In the genomic region with DNA sequence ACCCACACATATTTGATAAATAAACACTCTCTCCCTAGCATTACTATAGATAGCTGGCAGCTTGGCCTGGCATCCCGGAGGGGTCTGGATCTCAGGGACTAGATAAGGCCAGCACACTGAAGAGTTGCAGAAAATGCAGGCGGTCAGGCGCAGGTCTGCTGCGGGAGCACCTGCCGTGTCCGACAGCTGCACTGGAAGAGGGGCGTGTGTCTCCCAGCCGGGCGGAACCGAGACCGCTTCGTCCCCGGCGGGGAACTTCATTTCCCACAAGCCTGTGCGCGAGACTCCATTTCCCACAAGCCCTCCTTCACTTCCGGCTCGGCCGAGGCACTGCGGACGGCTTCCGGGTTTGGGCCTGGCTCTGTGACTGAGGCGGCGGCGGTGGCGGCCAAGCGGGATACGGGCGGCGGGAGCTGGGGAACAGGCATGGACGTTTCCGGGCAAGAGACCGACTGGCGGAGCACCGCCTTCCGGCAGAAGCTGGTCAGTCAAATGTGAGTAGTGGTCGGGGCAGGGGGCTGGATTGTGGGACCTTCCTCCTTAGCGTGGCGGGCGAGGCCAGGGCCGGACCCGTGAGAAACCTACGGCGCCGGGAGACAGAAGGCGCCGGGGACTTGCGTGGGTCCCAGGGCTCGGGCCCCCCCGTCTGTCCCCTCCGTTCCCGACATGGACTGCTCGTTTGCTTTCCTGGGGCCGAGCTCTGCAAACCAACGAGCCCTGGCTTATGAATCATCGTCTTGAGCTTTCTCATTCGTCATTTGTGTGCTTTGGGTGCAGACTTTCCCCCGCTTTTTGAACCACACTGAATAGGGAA, we compare ENCODE assay signal across 8 cellular contexts. TPM values are rescaled to one million over a fixed set of nuclear protein-coding genes. Genes with fewer than 3 reads are reported as not detected.
A peak's percentile ranks its signal among the peaks of the same experiment; 100 is the strongest.
DNase-seq lines count a peak whose midpoint lies in the region; ATAC-seq, FAIRE-seq and TF ChIP-seq lines count a peak whose summit lies in the region.

A gene with protein sequence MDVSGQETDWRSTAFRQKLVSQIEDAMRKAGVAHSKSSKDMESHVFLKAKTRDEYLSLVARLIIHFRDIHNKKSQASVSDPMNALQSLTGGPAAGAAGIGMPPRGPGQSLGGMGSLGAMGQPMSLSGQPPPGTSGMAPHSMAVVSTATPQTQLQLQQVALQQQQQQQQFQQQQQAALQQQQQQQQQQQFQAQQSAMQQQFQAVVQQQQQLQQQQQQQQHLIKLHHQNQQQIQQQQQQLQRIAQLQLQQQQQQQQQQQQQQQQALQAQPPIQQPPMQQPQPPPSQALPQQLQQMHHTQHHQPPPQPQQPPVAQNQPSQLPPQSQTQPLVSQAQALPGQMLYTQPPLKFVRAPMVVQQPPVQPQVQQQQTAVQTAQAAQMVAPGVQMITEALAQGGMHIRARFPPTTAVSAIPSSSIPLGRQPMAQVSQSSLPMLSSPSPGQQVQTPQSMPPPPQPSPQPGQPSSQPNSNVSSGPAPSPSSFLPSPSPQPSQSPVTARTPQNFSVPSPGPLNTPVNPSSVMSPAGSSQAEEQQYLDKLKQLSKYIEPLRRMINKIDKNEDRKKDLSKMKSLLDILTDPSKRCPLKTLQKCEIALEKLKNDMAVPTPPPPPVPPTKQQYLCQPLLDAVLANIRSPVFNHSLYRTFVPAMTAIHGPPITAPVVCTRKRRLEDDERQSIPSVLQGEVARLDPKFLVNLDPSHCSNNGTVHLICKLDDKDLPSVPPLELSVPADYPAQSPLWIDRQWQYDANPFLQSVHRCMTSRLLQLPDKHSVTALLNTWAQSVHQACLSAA (plus strand): TSS at position 358 of the 814 bp plus-strand sequence. CDS start 69 bp downstream, at position 427.

- intact Hi-C loops in right lobe of liver (cut with DNase I): no loop called here

- peak; percentile 77 for TF ChIP-seq POLR2A in right lobe of liver (IDR thresholded peaks at IDR 0.05)

- H3K27me3 ChIP-seq in BJ (ENCODE audit: control insufficient read depth, insufficient read depth, low read length): no peaks in the 10 kb centered on the region
- no peaks in the 10 kb centered on the region for H3K27me3 ChIP-seq in right lobe of liver

- FAIRE-seq in GM19239 (lab: Jason Lieb, UNC): peak; percentile 89

- H3K4me3 ChIP-seq in BJ (ENCODE audit: low read depth, low read length) (peak within 1 kb of the TSS; percentile 87), right lobe of liver (peak within 1 kb of the TSS; percentile 42 to 93 (median 92))

- TF ChIP-seq CTCF in BJ (IDR thresholded peaks at IDR 0.05; ENCODE audit: insufficient read depth, low read depth, low read length) (no peak), right lobe of liver (IDR thresholded peaks at IDR 0.05) (no peak)

- H3K36me3 ChIP-seq in BJ (ENCODE audit: control insufficient read depth, insufficient read depth, low read length) (peaks cover 1% of the 10 kb centered on the region; the same call in 1 of the 2 replicates), right lobe of liver (no peaks in the 10 kb centered on the region)

- POLR2A ChIA-PET in BJ (lab: Charles Lee): interaction anchor here (0.6 to 1.8 kb wide), 4 partner anchors 24 to 196 kb away, joined by 3 to 7 read pairs (median 4); no protein-coding TSS in a partner anchor

- DNase-seq in BJ (ENCODE audit: low read depth): no peak
- peak; percentile 84 for DNase-seq in GM19239 (ENCODE audit: insufficient read length, low spot score)
- DNase-seq in NCI-H774 (lab: John Stamatoyannopoulos, UW): peak; percentile 92
- peak; percentile 84 to 85 for DNase-seq in activated CD4-positive, alpha-beta T cell treated with anti-CD3 and anti-CD28 coated beads, Interleukin-2, amount 50 U/mL, for 4 hours
- peak; percentile 78 to 91 for DNase-seq in dermis microvascular lymphatic vessel endothelial cell (ENCODE audit: low read depth in 2 of 2)
- DNase-seq in right lobe of liver: peak; percentile 92 to 94 (median 92)
- peak; percentile 83 to 87 for DNase-seq in stimulated activated CD4-positive, alpha-beta T cell treated with anti-CD3 and anti-CD28 coated beads, Interleukin-4, amount 100 ng/mL, for 4 hours

- H3K4me1 ChIP-seq in right lobe of liver: peaks cover 0 to 29% (median 5%) of the 10 kb centered on the region in 4 donors

- H3K9me3 ChIP-seq in right lobe of liver: no peaks in the 10 kb centered on the region

- 3% methylated on average over 8 of the region's 58 CpGs for WGBS in right lobe of liver (ENCODE audit: insufficient coverage, low coverage, low lambda C conversion rate, missing lambda C conversion rate)

- ATAC-seq in HG03457 (IDR thresholded peaks at IDR 0.05; ENCODE audit: unreplicated experiment) (peak; percentile 53), right lobe of liver (peak; percentile 89 to 96 (median 95))

- peak within 1 kb of the TSS; percentile 76 to 80 (median 77) for H3K27ac ChIP-seq in right lobe of liver

- CTCF ChIA-PET in BJ (lab: Yijun Ruan, JAX): interaction anchor here (0.5 to 3.4 kb wide), 8 partner anchors 9 to 89 kb away, joined by 3 to 21 read pairs (median 4); partner anchors contain the start of gene KLHL22

RNA-seq across cellular contexts. Expression of the gene that starts here (rescaled TPM):
- polyA plus RNA-seq in BJ (2011; rRNA removed): 24.2 and 42.7 TPM in 2 replicates
- 55.9 and 67.4 TPM in 2 replicates for polyA minus RNA-seq in BJ (2011; rRNA and poly(A)+ RNA removed)
- 21.3 and 29.5 TPM in 2 replicates for total RNA-seq in dermis microvascular lymphatic vessel endothelial cell
- total RNA-seq in right lobe of liver: 10 to 100 TPM; 15.7 to 34.7 (median 23.6) TPM
